In the genomic region with DNA sequence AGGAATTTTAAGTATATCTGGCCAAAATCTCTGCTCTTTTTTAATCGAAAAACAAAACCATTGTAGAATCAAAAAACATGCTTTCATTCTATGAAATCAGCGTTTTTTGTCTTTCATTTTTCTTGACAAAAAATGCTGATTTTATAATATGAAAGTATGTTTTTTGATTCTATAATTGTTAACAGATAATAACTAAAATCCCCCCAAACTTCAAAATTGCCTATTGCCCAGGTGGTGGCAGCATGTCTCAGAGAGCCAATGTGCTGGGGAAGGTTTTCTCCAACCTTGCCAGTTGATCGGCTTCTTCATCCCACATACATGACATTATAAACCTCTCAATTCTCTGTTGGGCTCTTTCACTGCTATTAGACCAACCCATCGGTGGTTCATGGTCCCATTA, we compare ENCODE assay signal across 8 cellular contexts. TPM values are rescaled to one million over a fixed set of nuclear protein-coding genes. Genes with fewer than 3 reads are reported as not detected.
DNase-seq lines count a peak whose midpoint lies in the region; ATAC-seq, FAIRE-seq and TF ChIP-seq lines count a peak whose summit lies in the region.

No MANE protein-coding gene starts in this region.

- H2AFZ ChIP-seq in hepatocyte = no peak overlapping the region

- peak in 1 of 2 experiments; percentile 18; a peak in 1 of 6 replicates for ATAC-seq in A549
- no peak for ATAC-seq in natural killer cell treated with Interleukin-12 subunit alpha and Interleukin-12 subunit beta and Interleukin-15 and Interleukin-18, amount 100 ng/mL, for 72 hours

- no peak for TF ChIP-seq POLR2A in A549 (IDR thresholded peaks at IDR 0.05; ENCODE audit: low read length)

- H3K27ac Mint-ChIP-seq in natural killer cell treated with Interleukin-12 subunit alpha and Interleukin-12 subunit beta and Interleukin-15 and Interleukin-18, amount 100 ng/mL, for 72 hours = no peak overlapping the region

- no peaks in the 10 kb centered on the region for H3K9me3 Mint-ChIP-seq in natural killer cell treated with Interleukin-12 subunit alpha and Interleukin-12 subunit beta and Interleukin-15 and Interleukin-18, amount 100 ng/mL, for 72 hours

- no peaks in the 10 kb centered on the region for H3K9me2 ChIP-seq in hepatocyte (replicated peaks; ENCODE audit: insufficient read depth)

- TF ChIP-seq CTCF in A549 (IDR thresholded peaks at IDR 0.05) (peak; percentile 77), GM12864 (IDR thresholded peaks at IDR 0.05; ENCODE audit: low read depth, low read length, missing control alignments) (peak; percentile 27), hepatocyte (IDR thresholded peaks at IDR 0.05; ENCODE audit: poor library complexity) (peak; percentile 50)

- no peaks in the 10 kb centered on the region for H3K9me3 ChIP-seq in A549
- no peaks in the 10 kb centered on the region for H3K9me3 ChIP-seq in hepatocyte (ENCODE audit: low read depth)

- H3K79me2 ChIP-seq in hepatocyte = peaks cover 18% of the 10 kb centered on the region

- H4K20me1 ChIP-seq in hepatocyte (ENCODE audit: insufficient read depth, poor library complexity, severe bottlenecking) = no peaks in the 10 kb centered on the region

- DNase-seq in A549 (ENCODE audit: low read depth in 1 of 2, low spot score in 1 of 2) (peak; percentile 24 to 51), GM12864 (ENCODE audit: low read depth) (no peak), SK-N-DZ (ENCODE audit: low spot score) (peak; percentile 41), hepatocyte (ENCODE audit: low spot score) (peak; percentile 44), ecto neural progenitor cell (ENCODE audit: low spot score) (no peak), NCI-H1436 (lab: John Stamatoyannopoulos, UW) (no peak), NCI-H128 (lab: John Stamatoyannopoulos, UW; ENCODE audit: unreplicated experiment) (no peak)
- DNase-seq in natural killer cell treated with Interleukin-12 subunit alpha and Interleukin-12 subunit beta and Interleukin-15 and Interleukin-18, amount 100 ng/mL, for 72 hours (ENCODE audit: low spot score) = no peak

- no peak overlapping the region for H3K4me2 ChIP-seq in A549
- H3K4me2 ChIP-seq in hepatocyte = no peak overlapping the region

- peaks cover 10 to 17% of the 10 kb centered on the region in 2 donors for H3K4me1 Mint-ChIP-seq in natural killer cell treated with Interleukin-12 subunit alpha and Interleukin-12 subunit beta and Interleukin-15 and Interleukin-18, amount 100 ng/mL, for 72 hours (ENCODE audit: low read depth in 2 of 2)

- no peaks in the 10 kb centered on the region for H3K27me3 ChIP-seq in hepatocyte

- 31% methylated on average over 4 of the region's 4 CpGs for WGBS in A549 (ENCODE audit: missing lambda C conversion rate)
- 67% methylated on average over 4 of the region's 4 CpGs for WGBS in hepatocyte (ENCODE audit: low lambda C conversion rate, missing lambda C conversion rate)

- POLR2A ChIA-PET in A549 (lab: Yijun Ruan, JAX) = no interaction called here

- H3K4me1 ChIP-seq in A549 (no peaks in the 10 kb centered on the region; the same call in 2 of the 3 replicates), hepatocyte (ENCODE audit: insufficient read depth) (no peaks in the 10 kb centered on the region)

- H3K27ac ChIP-seq in A549 = no peak overlapping the region
- H3K27ac ChIP-seq in hepatocyte = no peak overlapping the region

- no peaks in the 10 kb centered on the region for H3K27me3 Mint-ChIP-seq in natural killer cell treated with Interleukin-12 subunit alpha and Interleukin-12 subunit beta and Interleukin-15 and Interleukin-18, amount 100 ng/mL, for 72 hours

- no peak overlapping the region for H3K4me3 Mint-ChIP-seq in natural killer cell treated with Interleukin-12 subunit alpha and Interleukin-12 subunit beta and Interleukin-15 and Interleukin-18, amount 100 ng/mL, for 72 hours

- no peak for TF ChIP-seq EP300 in A549 (IDR thresholded peaks at IDR 0.05)

- FAIRE-seq in A549 (lab: Jason Lieb, UNC) = no peak

- CTCF ChIA-PET in A549 (lab: Yijun Ruan, JAX) = interaction anchor here (0.6 to 2.2 kb wide), 6 partner anchors 99 to 491 kb away, joined by 3 to 5 read pairs (median 4); no protein-coding TSS in a partner anchor

- H3K4me3 ChIP-seq in A549 (no peak overlapping the region), GM12864 (ENCODE audit: low read depth, low read length) (no peak overlapping the region), hepatocyte (no peak overlapping the region)

- no peaks in the 10 kb centered on the region for H3K36me3 Mint-ChIP-seq in natural killer cell treated with Interleukin-12 subunit alpha and Interleukin-12 subunit beta and Interleukin-15 and Interleukin-18, amount 100 ng/mL, for 72 hours

- peak; percentile 82 to 83 for TF ChIP-seq RAD21 in A549 (conservative IDR thresholded peaks at IDR 0.05 in 1 of 2, IDR thresholded peaks at IDR 0.05 in 1 of 2)

- no peaks in the 10 kb centered on the region for H3K36me3 ChIP-seq in hepatocyte (replicated peaks; ENCODE audit: insufficient read depth, low read depth)

TF ChIP-seq in A549, 52 proteins besides CTCF, POLR2A, EP300 and RAD21:
- TF ChIP-seq SMC3 (IDR thresholded peaks at IDR 0.05) (peak; percentile 79), MAFK (IDR thresholded peaks at IDR 0.05; ENCODE audit: partially characterized antibody) (peak; percentile 48), JUNB (IDR thresholded peaks at IDR 0.05) (no peak), NR3C1 (IDR thresholded peaks at IDR 0.05) (no peak)
- TF ChIP-seq, protein P1, sequence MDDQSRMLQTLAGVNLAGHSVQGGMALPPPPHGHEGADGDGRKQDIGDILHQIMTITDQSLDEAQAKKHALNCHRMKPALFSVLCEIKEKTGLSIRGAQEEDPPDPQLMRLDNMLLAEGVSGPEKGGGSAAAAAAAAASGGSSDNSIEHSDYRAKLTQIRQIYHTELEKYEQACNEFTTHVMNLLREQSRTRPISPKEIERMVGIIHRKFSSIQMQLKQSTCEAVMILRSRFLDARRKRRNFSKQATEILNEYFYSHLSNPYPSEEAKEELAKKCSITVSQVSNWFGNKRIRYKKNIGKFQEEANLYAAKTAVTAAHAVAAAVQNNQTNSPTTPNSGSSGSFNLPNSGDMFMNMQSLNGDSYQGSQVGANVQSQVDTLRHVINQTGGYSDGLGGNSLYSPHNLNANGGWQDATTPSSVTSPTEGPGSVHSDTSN (IDR thresholded peaks at IDR 0.05) = no peak
TF ChIP-seq in A549: peak in this region for 2.

RNA-seq across cellular contexts. Expression of a gene that starts 5.1 kb away (rescaled TPM):
- polyA plus RNA-seq in A549 (2011; rRNA removed) = 100 and 131 TPM in 2 replicates
- 42.2 and 48.9 TPM in 2 replicates for polyA plus RNA-seq in A549 (2012; cell fraction: cytosol; rRNA removed)
- polyA plus RNA-seq in A549 (2012; cell fraction: nucleus; rRNA removed) = 10.7 and 15.8 TPM in 2 replicates
- 56.7 to 60.6 TPM (median 58.0 TPM) in 3 replicates for polyA plus RNA-seq in A549 (2017; fragmentation: RNase III; extraction: RNeasy Plus Mini Kit Qiagen cat#74134 plus additional on column Dnase treatment)
- polyA minus RNA-seq in A549 (2011; rRNA and poly(A)+ RNA removed) = 40.8 and 47.7 TPM in 2 replicates
- 52.7 and 57.3 TPM in 2 replicates for polyA plus RNA-seq in SK-N-DZ (2014; cell fraction: cytosol; rRNA removed)
- polyA plus RNA-seq in SK-N-DZ (2014; cell fraction: nucleus; rRNA removed) = 28.2 and 40.4 TPM in 2 replicates
- 50.4 and 55.0 TPM in 2 replicates for total RNA-seq in hepatocyte
- 50.4 and 65.8 TPM in 2 replicates for polyA plus RNA-seq in hepatocyte
- total RNA-seq in natural killer cell treated with Interleukin-12 subunit alpha and Interleukin-12 subunit beta and Interleukin-15 and Interleukin-18, amount 100 ng/mL, for 72 hours = 10 to 100 TPM; 64.7 to 74.9 TPM

Comparison
In these comparisons a context has a peak if more than half of its experiments do, and no peak if none do; other contexts are left out.
1. DNase-seq: peak in A549 (2 of 2), SK-N-DZ (single experiment) and hepatocyte (single experiment); none in GM12864 (single experiment), ecto neural progenitor cell (single experiment), natural killer cell treated with Interleukin-12 subunit alpha and Interleukin-12 subunit beta and Interleukin-15 and Interleukin-18, amount 100 ng/mL, for 72 hours (single experiment), NCI-H1436 (single experiment) and NCI-H128 (single experiment).
2. CTCF ChIP-seq: peak in every context shown above with its lines; median percentile 77 in A549; 50 in hepatocyte; 27 in GM12864.